8 cellular contexts compared by ENCODE assay signal in the genomic region with DNA sequence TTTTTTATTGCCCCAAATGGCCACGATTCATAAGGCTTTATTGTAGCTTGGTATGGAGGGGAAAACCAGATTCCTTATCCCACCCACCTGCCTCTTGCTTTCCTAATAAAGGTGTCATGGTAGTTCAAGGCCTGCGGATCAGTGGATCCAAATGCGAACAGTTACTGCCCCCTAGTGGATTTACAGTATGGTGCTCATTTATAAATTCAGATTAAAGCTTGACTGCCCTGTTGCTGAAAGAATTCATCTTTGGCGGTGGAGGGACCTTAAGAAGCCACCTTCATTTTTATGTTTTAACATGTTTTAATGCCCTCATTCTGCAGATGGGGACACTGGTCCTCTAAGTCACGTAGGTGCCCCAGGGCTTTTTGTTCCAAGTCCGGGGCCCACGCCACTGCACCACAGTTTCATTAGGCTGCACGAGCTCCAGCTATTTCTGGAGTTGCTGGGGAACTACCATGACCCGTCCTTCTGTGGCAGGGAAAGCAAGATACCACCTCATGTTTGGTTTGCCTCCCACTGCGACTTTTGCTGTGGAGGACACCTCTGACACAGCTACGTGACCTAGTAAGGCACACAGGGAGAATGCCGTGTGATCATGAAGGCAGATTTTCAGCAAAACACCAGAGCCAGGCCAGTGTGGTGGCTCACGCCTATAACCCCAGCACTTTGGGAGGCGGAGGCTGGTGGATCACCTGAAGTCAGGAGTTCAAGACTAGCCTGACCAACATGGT. TPM values are rescaled to one million over a fixed set of nuclear protein-coding genes. Genes with fewer than 3 reads are reported as not detected.
A peak's percentile ranks its signal among the peaks of the same experiment; 100 is the strongest.
DNase-seq lines count a peak whose midpoint lies in the region; ATAC-seq and TF ChIP-seq lines count a peak whose summit lies in the region.

No MANE protein-coding gene starts in this region.

- no peak overlapping the region for H3K4me3 ChIP-seq in A673 (ENCODE audit: low read depth, low read length, poor library complexity, severe bottlenecking)

- no peaks in the 10 kb centered on the region for H3K27me3 ChIP-seq in A673 (replicated peaks; ENCODE audit: insufficient read depth, low read depth, low read length, poor library complexity)

- peaks cover 3% of the 10 kb centered on the region for H3K4me1 ChIP-seq in A673 (ENCODE audit: insufficient read depth, low read length, poor library complexity, severe bottlenecking)

- H3K27ac ChIP-seq in A673 (ENCODE audit: low read depth, low read length, poor library complexity, severe bottlenecking): no peak overlapping the region

- no peaks in the 10 kb centered on the region for H3K36me3 Mint-ChIP-seq in endothelial cell (ENCODE audit: low read depth, unreplicated experiment)

- CTCF ChIA-PET in A673 (lab: Charles Lee): interaction anchor here (0.6 to 4.0 kb wide), 20 partner anchors 16 to 375 kb away, joined by 3 to 63 read pairs (median 5); a partner anchor contains a TSS

- H3K4me1 Mint-ChIP-seq in endothelial cell (ENCODE audit: unreplicated experiment): no peaks in the 10 kb centered on the region

- H3K36me3 ChIP-seq in A673 (ENCODE audit: insufficient read depth, low read length, poor library complexity, severe bottlenecking): no peaks in the 10 kb centered on the region

- ATAC-seq in GM19324 (IDR thresholded peaks at IDR 0.05; ENCODE audit: low FRiP score, unreplicated experiment) (no peak), omental fat pad (ENCODE audit: low FRiP score) (no peak)

- H3K9me3 ChIP-seq in A673 (ENCODE audit: low read depth, low read length, poor library complexity, severe bottlenecking): no peaks in the 10 kb centered on the region

- H3K9me3 Mint-ChIP-seq in endothelial cell (ENCODE audit: unreplicated experiment): no peaks in the 10 kb centered on the region

- intact Hi-C loops in A673 (cut with micrococcal nuclease; ENCODE audit: unreplicated experiment): loop anchor here (1.0 to 2.0 kb wide), 4 partner anchors 211 to 361 kb away; no protein-coding TSS in a partner anchor

- POLR2A ChIA-PET in A673 (lab: Charles Lee; ENCODE audit: low non-redundant PET): interaction anchor here (0.5 to 0.6 kb wide), 2 partner anchors 23 to 516 kb away, joined by 3 read pairs; no protein-coding TSS in a partner anchor

- H3K27me3 Mint-ChIP-seq in endothelial cell (ENCODE audit: unreplicated experiment): no peaks in the 10 kb centered on the region

- TF ChIP-seq CTCF in A673 (conservative IDR thresholded peaks at IDR 0.05; ENCODE audit: low read depth, low read length) (peak; percentile 91), endothelial cell (IDR thresholded peaks at IDR 0.05; ENCODE audit: unreplicated experiment) (peak; percentile 84), omental fat pad (IDR thresholded peaks at IDR 0.05) (peak in 1 of 3 donors; percentile 48)

- DNase-seq in A673 (ENCODE audit: low spot score) (peak; percentile 84), ELF-1 (ENCODE audit: low read depth, low spot score) (peak; percentile 62), NCI-H1105 (lab: John Stamatoyannopoulos, UW) (peak; percentile 52), SKM-1 (lab: John Stamatoyannopoulos, UW; ENCODE audit: unreplicated experiment) (peak; percentile 44), endothelial cell (ENCODE audit: low spot score) (peak; percentile 34), mucosa of gallbladder (ENCODE audit: low spot score) (peak; percentile 29), omental fat pad (ENCODE audit: low spot score) (no peak)

- H3K27ac Mint-ChIP-seq in endothelial cell (ENCODE audit: unreplicated experiment): no peak overlapping the region

- BruUV-seq in A673 (replicated peaks; lab: Mats Ljungman, UMichigan): no TSS peak

- no peak overlapping the region for H3K4me3 Mint-ChIP-seq in endothelial cell (ENCODE audit: unreplicated experiment)

RNA-seq across cellular contexts. Expression of a gene that starts 15.6 kb away (rescaled TPM):
- total RNA-seq in A673 (2021) (232 and 233 TPM in 2 replicates), endothelial cell (ENCODE audit: unreplicated experiment) (26.0 TPM), mucosa of gallbladder (22.8 TPM), omental fat pad (10 to 100 TPM in 2 of 4 donors, 1 to 10 TPM in 2; 8.0 to 19.1 (median 12.9) TPM)
